ENCODE assay signal across 8 cellular contexts in the genomic region with DNA sequence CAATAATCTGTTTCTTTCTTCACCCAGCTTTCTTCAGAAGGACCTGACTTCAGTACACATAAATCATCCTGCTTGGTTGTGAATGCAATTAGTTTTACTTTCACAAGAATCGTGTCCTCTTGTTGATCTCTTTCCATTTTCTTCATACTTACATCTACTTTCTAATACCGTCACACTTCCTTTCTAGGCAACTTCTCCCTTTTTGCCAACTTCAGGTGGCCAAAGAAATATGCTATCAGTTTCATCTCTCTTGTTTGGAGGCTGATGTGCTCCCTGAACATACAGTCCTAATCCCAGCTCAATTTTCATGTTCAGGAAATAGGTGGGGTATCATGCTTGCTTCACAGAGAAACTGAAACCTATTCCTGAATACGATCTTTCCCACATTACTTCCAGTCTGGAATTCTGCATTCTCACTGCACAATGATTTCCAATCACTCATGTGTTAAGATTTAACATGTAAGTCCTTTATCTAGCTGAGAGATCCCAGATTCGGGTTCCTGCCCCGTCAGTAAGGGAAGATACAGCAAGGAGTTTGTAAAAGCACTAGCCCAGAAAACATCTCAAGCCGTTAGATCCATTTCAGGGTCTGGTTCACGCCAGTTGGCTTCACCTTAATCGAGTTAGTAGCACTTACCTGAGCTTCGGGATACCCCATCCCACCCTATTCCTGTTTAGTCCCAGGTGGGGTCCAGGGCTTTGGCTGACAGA. TPM values are rescaled to one million over a fixed set of nuclear protein-coding genes. Genes with fewer than 3 reads are reported as not detected.
A peak's percentile ranks its signal among the peaks of the same experiment; 100 is the strongest.
DNase-seq lines count a peak whose midpoint lies in the region; ATAC-seq, FAIRE-seq and TF ChIP-seq lines count a peak whose summit lies in the region.

No MANE protein-coding gene starts in this region.

- peak overlapping the region; percentile 82 to 96 (median 87) for H3K4me3 Mint-ChIP-seq in CD4-positive, alpha-beta memory T cell

- peaks cover 51% of the 10 kb centered on the region for H3K4me1 ChIP-seq in CD4-positive, alpha-beta memory T cell (ENCODE audit: insufficient read depth, low read length)
- H3K4me1 ChIP-seq in kidney (ENCODE audit: control insufficient read depth in 1 of 2, insufficient read depth in 1 of 2, low read depth in 1 of 2, low read length in 2 of 2) (peaks cover 24 to 29% of the 10 kb centered on the region in 2 donors), testis (peaks cover 23% of the 10 kb centered on the region)

- TF ChIP-seq CTCF in kidney (IDR thresholded peaks at IDR 0.05; ENCODE audit: borderline replicate concordance, extremely low read depth, insufficient read depth) (no peak), testis (IDR thresholded peaks at IDR 0.05) (no peak)

- no peaks in the 10 kb centered on the region for H3K27me3 Mint-ChIP-seq in CD4-positive, alpha-beta memory T cell

- no peaks in the 10 kb centered on the region for H3K27me3 ChIP-seq in CD4-positive, alpha-beta memory T cell (ENCODE audit: insufficient read depth, low read length)
- no peaks in the 10 kb centered on the region for H3K27me3 ChIP-seq in testis

- no peak for ATAC-seq in esophagus mucosa

- H3K27ac Mint-ChIP-seq in CD4-positive, alpha-beta memory T cell: peak overlapping the region; percentile 56 to 95 (median 84)

- 1% methylated on average over 9 of the region's 9 CpGs for WGBS in adipose tissue, 3 donors
- WGBS in testis, 2 donors: 1 to 2% methylated on average over 9 of the region's 9 CpGs

- peak overlapping the region; percentile 95 to 98 for H3K9ac ChIP-seq in kidney (ENCODE audit: low read length in 2 of 2)

- CTCF ChIA-PET in CD4-positive, alpha-beta memory T cell (lab: Charles Lee; ENCODE audit: partially characterized antibody): interaction anchor here (0.6 to 1.0 kb wide), 2 partner anchors 18 to 39 kb away, joined by 3 read pairs; no protein-coding TSS in a partner anchor

- H3K27ac ChIP-seq in CD4-positive, alpha-beta memory T cell (ENCODE audit: low read depth, low read length): peak overlapping the region; percentile 93
- peak overlapping the region; percentile 3 for H3K27ac ChIP-seq in adipose tissue (ENCODE audit: low read depth, low read length)
- peak overlapping the region; percentile 71 to 77 for H3K27ac ChIP-seq in kidney (ENCODE audit: low read depth in 2 of 2, low read length in 2 of 2)
- H3K27ac ChIP-seq in testis: peak overlapping the region; percentile 76 to 84

- H3K9me3 ChIP-seq in CD4-positive, alpha-beta memory T cell (ENCODE audit: control insufficient read depth in 1 of 2, low read length in 2 of 2): no peaks in the 10 kb centered on the region
- H3K9me3 ChIP-seq in kidney (ENCODE audit: control insufficient read depth in 1 of 2, low read length in 2 of 2) (no peaks in the 10 kb centered on the region), testis (no peaks in the 10 kb centered on the region)

- peaks cover 39 to 67% (median 49%) of the 10 kb centered on the region in 4 donors for H3K4me1 Mint-ChIP-seq in CD4-positive, alpha-beta memory T cell

- peak overlapping the region; percentile 53 to 95 for H3K4me3 ChIP-seq in CD4-positive, alpha-beta memory T cell (ENCODE audit: low read length in 2 of 2)
- peak overlapping the region; percentile 86 for H3K4me3 ChIP-seq in Jurkat, Clone E6-1 (ENCODE audit: low read length)
- peak overlapping the region; percentile 90 to 92 for H3K4me3 ChIP-seq in kidney (ENCODE audit: low read length in 2 of 2)
- peak overlapping the region; percentile 77 to 86 for H3K4me3 ChIP-seq in testis

- TF ChIP-seq POLR2A in testis (IDR thresholded peaks at IDR 0.05): no peak

- no peaks in the 10 kb centered on the region for H3K9me3 Mint-ChIP-seq in CD4-positive, alpha-beta memory T cell

- H3K36me3 Mint-ChIP-seq in CD4-positive, alpha-beta memory T cell: peaks cover 0 to 19% of the 10 kb centered on the region in 2 donors

- POLR2A ChIA-PET in CD4-positive, alpha-beta memory T cell (lab: Charles Lee; ENCODE audit: partially characterized antibody): interaction anchor here (4.0 to 4.3 kb wide), 3 partner anchors 40 to 189 kb away, joined by 25 to 40 read pairs (median 33); partner anchors contain the start of genes COX15, CUTC, ENTPD7 and GOT1

- peak in 3 of 5 donors; percentile 12 to 33 (median 30) for DNase-seq in CD4-positive, alpha-beta memory T cell
- no peak for DNase-seq in Jurkat, Clone E6-1 (ENCODE audit: low read depth, low spot score)
- no peak for DNase-seq in kidney
- no peak for DNase-seq in testis
- DNase-seq in NCI-H2171 treated with DMSO at 0.1 percent for 48 hours (lab: John Stamatoyannopoulos, UW): no peak
- DNase-seq in NK-92 treated with Interleukin-12 subunit alpha and Interleukin-12 subunit beta, amount 100 ng/mL, for 24 hours (lab: John Stamatoyannopoulos, UW): no peak

- no peak for FAIRE-seq in kidney (lab: Jason Lieb, UNC)

- H3K36me3 ChIP-seq in CD4-positive, alpha-beta memory T cell (ENCODE audit: insufficient read depth, low read length): no peaks in the 10 kb centered on the region
- no peaks in the 10 kb centered on the region for H3K36me3 ChIP-seq in kidney (ENCODE audit: control insufficient read depth in 1 of 2, insufficient read depth in 2 of 2, low read length in 2 of 2)
- no peaks in the 10 kb centered on the region for H3K36me3 ChIP-seq in testis (ENCODE audit: low read depth, missing control alignments)

- intact Hi-C loops in CD4-positive, alpha-beta memory T cell (cut with micrococcal nuclease): no loop called here
- intact Hi-C loops in kidney (cut with DNase I) (loop anchor here (10.0 kb wide), 1 partner anchor 194 kb away; no protein-coding TSS in a partner anchor), testis (cut with DNase I; ENCODE audit: low total_unique reads) (no loop called here)

RNA-seq across cellular contexts. Expression of gene SLC25A28, which starts 1.0 kb away (rescaled TPM):
- total RNA-seq in CD4-positive, alpha-beta memory T cell: 10 to 100 TPM; 85.7 to 91.9 TPM
- polyA plus RNA-seq in CD4-positive, alpha-beta memory T cell: 10 to 100 TPM; 19.4 to 34.2 TPM
- 63.1 TPM for polyA plus RNA-seq in Jurkat, Clone E6-1 (2012; ENCODE audit: insufficient read depth, insufficient read length)
- polyA plus RNA-seq in adipose tissue (10 to 100 TPM; 34.1 to 74.2 (median 68.6) TPM), kidney (ENCODE audit: insufficient read depth, low read depth, low replicate concordance) (57.1 TPM), testis (ENCODE audit: insufficient read depth, low read depth, low replicate concordance) (202 TPM)
- total RNA-seq in kidney (43.0 TPM), testis (10 to 100 TPM; 58.2 to 89.3 TPM), esophagus mucosa (35.8 TPM)

RNA-seq across cellular contexts. Expression of gene ENTPD7, which starts 40.1 kb away (rescaled TPM):
- 1 to 10 TPM; 3.7 to 3.9 TPM for total RNA-seq in CD4-positive, alpha-beta memory T cell
- polyA plus RNA-seq in CD4-positive, alpha-beta memory T cell: 1 to 10 TPM; 1.7 to 2.2 TPM
- 3.8 TPM for polyA plus RNA-seq in Jurkat, Clone E6-1 (2012; ENCODE audit: insufficient read depth, insufficient read length)
- polyA plus RNA-seq in adipose tissue: 1 to 10 TPM; 1.0 to 4.5 (median 2.6) TPM
- total RNA-seq in kidney: 16.1 TPM
- polyA plus RNA-seq in kidney (ENCODE audit: insufficient read depth, low read depth, low replicate concordance): 1.4 TPM
- total RNA-seq in testis: 1 to 10 TPM; 4.0 to 6.3 TPM
- polyA plus RNA-seq in testis (ENCODE audit: insufficient read depth, low read depth, low replicate concordance): 5.0 TPM
- total RNA-seq in esophagus mucosa: 16.0 TPM

Comparison
In these comparisons a context has a peak if more than half of its experiments do, and no peak if none do; other contexts are left out.
1. DNase-seq: peak in CD4-positive, alpha-beta memory T cell (3 of 5); none in Jurkat, Clone E6-1 (single experiment), kidney (single experiment), testis (single experiment), NCI-H2171 treated with DMSO at 0.1 percent for 48 hours (single experiment) and NK-92 treated with Interleukin-12 subunit alpha and Interleukin-12 subunit beta, amount 100 ng/mL, for 24 hours (single experiment).
2. H3K27ac ChIP-seq: peak in every context shown above with its lines; median percentile 93 in CD4-positive, alpha-beta memory T cell; 80 in testis; 74 in kidney; 3 in adipose tissue.
3. Peak in every context shown above with its lines, with median percentiles within 50 percentile points of each other: H3K4me3 ChIP-seq.